In the genomic region with DNA sequence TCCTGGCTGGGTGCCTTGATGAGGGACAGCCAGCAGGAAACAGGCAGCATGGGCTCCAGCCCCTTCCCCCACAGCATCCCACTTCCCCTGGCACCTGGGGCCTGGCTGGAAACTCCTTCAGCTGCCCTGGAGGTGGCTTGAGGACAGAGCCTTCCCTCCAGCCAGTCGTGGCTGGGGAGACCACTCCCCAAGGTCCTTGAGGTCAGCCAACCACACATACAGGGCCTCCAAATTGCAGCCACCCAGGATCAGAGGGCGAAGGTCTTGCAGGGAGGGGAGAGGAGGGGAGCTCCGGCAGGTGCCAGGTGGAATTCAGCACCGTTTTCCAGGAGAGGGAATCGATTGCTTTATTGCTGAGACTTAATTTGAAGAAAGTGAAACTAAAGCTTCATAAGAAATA, we compare ENCODE assay signal across 23 cellular contexts.
"Had no signal": no experiment of that assay in that cellular context is flagged by ENCODE, and none has a peak within 500 bp of the region (broad histone marks: within the 10 kb centered on the region; RNA-seq: fewer than 3 reads in every experiment).

No MANE protein-coding gene starts in this region.

- H3K9me3 Mint-ChIP-seq: activated naive CD4-positive, alpha-beta T cell treated with anti-CD3 and anti-CD28 coated beads, Interleukin-2, amount 50 U/mL, for 24 hours; effector memory CD8-positive, alpha-beta T cell; immature natural killer cell; memory B cell; nephron progenitor cell had no signal

- H3K9me3 ChIP-seq: left ventricle myocardium inferior, upper lobe of right lung had no signal

- H3K27me3 ChIP-seq: hepatocyte, upper lobe of right lung had no signal

- ATAC-seq: effector memory CD8-positive, alpha-beta T cell; esophagus mucosa; stimulated activated naive CD8-positive, alpha-beta T cell treated with anti-CD3 and anti-CD28 coated beads, Interleukin-15, Interleukin-2, amounts not matched to agents 100 U/mL and 50 U/mL, for 24 hours; upper lobe of right lung; WTC11 had no signal

- H3K27ac ChIP-seq: hepatocyte, left ventricle myocardium inferior, upper lobe of right lung had no signal

- DNase-seq: activated gamma-delta T cell treated with Interleukin-2 at 50 U/mL for 16 hours; activated T-cell treated with anti-CD3 and anti-CD28 coated beads, Interleukin-2, amount 50 U/mL, for 1 hour; anterior cingulate cortex; caudate nucleus; dermis blood vessel endothelial cell; effector memory CD8-positive, alpha-beta T cell; foreskin melanocyte; immature natural killer cell; kidney glomerular epithelial cell; left ventricle myocardium inferior; nephron progenitor cell; stimulated activated CD4-positive, alpha-beta T cell treated with anti-CD3 and anti-CD28 coated beads, Interleukin-12 subunit alpha, Interleukin-12 subunit beta, amount 100 ng/mL, for 4 hours; stimulated activated CD4-positive, alpha-beta T cell treated with anti-CD3 and anti-CD28 coated beads, Interleukin-4, amount 100 ng/mL, for 4 hours; stimulated activated naive CD8-positive, alpha-beta T cell treated with anti-CD3 and anti-CD28 coated beads, Interleukin-15, Interleukin-2, amounts not matched to agents 100 U/mL and 50 U/mL, for 24 hours; T1000; upper lobe of right lung had no signal

- H2AFZ ChIP-seq: hepatocyte had no signal

- H3K4me3 ChIP-seq: hepatocyte, left ventricle myocardium inferior, upper lobe of right lung had no signal

- H3K4me3 Mint-ChIP-seq: activated naive CD4-positive, alpha-beta T cell treated with anti-CD3 and anti-CD28 coated beads, Interleukin-2, amount 50 U/mL, for 24 hours; brain; effector memory CD8-positive, alpha-beta T cell; immature natural killer cell; memory B cell; nephron progenitor cell; T-helper 1 cell treated with Interleukin-12 subunit alpha and Interleukin-12 subunit beta and Interleukin-4 antibody, amounts not matched to agents 30 μg/mL and 1 μg/mL, for 36 hours; WTC11 had no signal

- H3K4me1 ChIP-seq: left ventricle myocardium inferior, upper lobe of right lung had no signal

- H3K27ac Mint-ChIP-seq: activated naive CD4-positive, alpha-beta T cell treated with anti-CD3 and anti-CD28 coated beads, Interleukin-2, amount 50 U/mL, for 24 hours; brain; effector memory CD8-positive, alpha-beta T cell; immature natural killer cell; memory B cell; nephron progenitor cell; T-helper 1 cell treated with Interleukin-12 subunit alpha and Interleukin-12 subunit beta and Interleukin-4 antibody, amounts not matched to agents 30 μg/mL and 1 μg/mL, for 36 hours; WTC11 had no signal

- H3K79me2 ChIP-seq: hepatocyte had no signal

- H3K36me3 Mint-ChIP-seq: activated naive CD4-positive, alpha-beta T cell treated with anti-CD3 and anti-CD28 coated beads, Interleukin-2, amount 50 U/mL, for 24 hours; brain; immature natural killer cell; memory B cell; WTC11 had no signal

- H3K4me1 Mint-ChIP-seq: activated naive CD4-positive, alpha-beta T cell treated with anti-CD3 and anti-CD28 coated beads, Interleukin-2, amount 50 U/mL, for 24 hours; brain; immature natural killer cell; WTC11 had no signal

- H3K27me3 Mint-ChIP-seq: activated naive CD4-positive, alpha-beta T cell treated with anti-CD3 and anti-CD28 coated beads, Interleukin-2, amount 50 U/mL, for 24 hours had no signal

- H3K36me3 ChIP-seq: left ventricle myocardium inferior, upper lobe of right lung had no signal

- H3K4me2 ChIP-seq: hepatocyte had no signal
